Comparison of ENCODE assay signal across 29 cellular contexts in genomic region chrX:34586507-34586906, GRCh38.
"Had no signal": no experiment of that assay in that cellular context is flagged by ENCODE, and none has a peak within 500 bp of the region (broad histone marks: within the 10 kb centered on the region; RNA-seq: fewer than 3 reads in every experiment).

No MANE protein-coding gene starts in this region.

- DNase-seq: left colon; left lung; lower lobe of right lung; mammary epithelial cell; mesenchymal stem cell; naive thymus-derived CD8-positive, alpha-beta T cell; nucleus accumbens; pancreas; posterior cingulate gyrus; retina; right cardiac atrium; stimulated activated CD4-positive, alpha-beta T cell treated with anti-CD3 and anti-CD28 coated beads, Interleukin-12 subunit alpha, Interleukin-12 subunit beta, amount 100 ng/mL, for 4 hours; stimulated activated CD4-positive, alpha-beta T cell treated with anti-CD3 and anti-CD28 coated beads, Interleukin-15, amount 100 ng/mL, for 24 hours; stimulated activated CD4-positive, alpha-beta T cell treated with anti-CD3 and anti-CD28 coated beads, Interleukin-2, amount 100 ng/mL, for 24 hours; stimulated activated CD4-positive, alpha-beta T cell treated with anti-CD3 and anti-CD28 coated beads, Interleukin-4, amount 100 ng/mL, for 24 hours; stimulated activated naive CD4-positive, alpha-beta T cell; tibial artery; upper lobe of right lung had no signal

- FAIRE-seq: keratinocyte, urothelium cell line had no signal

- H3K4me3 ChIP-seq: left lung, lower lobe of right lung, pancreas, prostate gland, skin epidermis, suprapubic skin, thoracic aorta, tibial artery, upper lobe of right lung had no signal

- H3K27ac ChIP-seq: left lung, lower lobe of right lung, pancreas, prostate gland, skin epidermis, suprapubic skin, thoracic aorta, tibial artery, upper lobe of right lung had no signal

- H3K36me3 ChIP-seq: left lung, lower lobe of right lung, pancreas, prostate gland, suprapubic skin, thoracic aorta, tibial artery, upper lobe of right lung had no signal

- H3K9me3 ChIP-seq: left lung, lower lobe of right lung, pancreas, prostate gland, suprapubic skin, thoracic aorta, upper lobe of right lung had no signal

- H3K4me1 ChIP-seq: left lung, lower lobe of right lung, pancreas, prostate gland, suprapubic skin, tibial artery, upper lobe of right lung had no signal

- ATAC-seq: left colon; left lung; lower lobe of right lung; naive thymus-derived CD8-positive, alpha-beta T cell; pancreas; right cardiac atrium; sciatic nerve; stimulated activated effector memory CD8-positive, alpha-beta T cell treated with anti-CD3 and anti-CD28 coated beads, Interleukin-12 subunit alpha, Interleukin-12 subunit beta, amount 100 ng/mL, for 72 hours; upper lobe of right lung had no signal

- H3K4me1 Mint-ChIP-seq: naive thymus-derived CD8-positive, alpha-beta T cell; stimulated activated effector memory CD8-positive, alpha-beta T cell treated with anti-CD3 and anti-CD28 coated beads, Interleukin-12 subunit alpha, Interleukin-12 subunit beta, amount 100 ng/mL, for 72 hours had no signal

- H3K9me3 Mint-ChIP-seq: stimulated activated effector memory CD8-positive, alpha-beta T cell treated with anti-CD3 and anti-CD28 coated beads, Interleukin-12 subunit alpha, Interleukin-12 subunit beta, amount 100 ng/mL, for 72 hours had no signal

- H3K27me3 ChIP-seq: left lung, suprapubic skin, tibial artery, upper lobe of right lung had no signal

- H3K36me3 Mint-ChIP-seq: naive thymus-derived CD8-positive, alpha-beta T cell; stimulated activated effector memory CD8-positive, alpha-beta T cell treated with anti-CD3 and anti-CD28 coated beads, Interleukin-12 subunit alpha, Interleukin-12 subunit beta, amount 100 ng/mL, for 72 hours had no signal

- H3K4me3 Mint-ChIP-seq: naive thymus-derived CD8-positive, alpha-beta T cell; nephron; neural crest cell; stimulated activated effector memory CD8-positive, alpha-beta T cell treated with anti-CD3 and anti-CD28 coated beads, Interleukin-12 subunit alpha, Interleukin-12 subunit beta, amount 100 ng/mL, for 72 hours; stimulated activated naive CD8-positive, alpha-beta T cell treated with anti-CD3 and anti-CD28 coated beads, Interleukin-15, Interleukin-2, amounts not matched to agents 100 ng/mL and 50 ng/mL, for 24 hours had no signal

- H3K27me3 Mint-ChIP-seq: naive thymus-derived CD8-positive, alpha-beta T cell; stimulated activated naive CD8-positive, alpha-beta T cell treated with anti-CD3 and anti-CD28 coated beads, Interleukin-15, Interleukin-2, amounts not matched to agents 100 ng/mL and 50 ng/mL, for 24 hours had no signal

- H3K27ac Mint-ChIP-seq: naive thymus-derived CD8-positive, alpha-beta T cell; stimulated activated effector memory CD8-positive, alpha-beta T cell treated with anti-CD3 and anti-CD28 coated beads, Interleukin-12 subunit alpha, Interleukin-12 subunit beta, amount 100 ng/mL, for 72 hours; stimulated activated naive CD8-positive, alpha-beta T cell treated with anti-CD3 and anti-CD28 coated beads, Interleukin-15, Interleukin-2, amounts not matched to agents 100 ng/mL and 50 ng/mL, for 24 hours had no signal
